ENCODE assay signal across 8 cellular contexts in the genomic region with DNA sequence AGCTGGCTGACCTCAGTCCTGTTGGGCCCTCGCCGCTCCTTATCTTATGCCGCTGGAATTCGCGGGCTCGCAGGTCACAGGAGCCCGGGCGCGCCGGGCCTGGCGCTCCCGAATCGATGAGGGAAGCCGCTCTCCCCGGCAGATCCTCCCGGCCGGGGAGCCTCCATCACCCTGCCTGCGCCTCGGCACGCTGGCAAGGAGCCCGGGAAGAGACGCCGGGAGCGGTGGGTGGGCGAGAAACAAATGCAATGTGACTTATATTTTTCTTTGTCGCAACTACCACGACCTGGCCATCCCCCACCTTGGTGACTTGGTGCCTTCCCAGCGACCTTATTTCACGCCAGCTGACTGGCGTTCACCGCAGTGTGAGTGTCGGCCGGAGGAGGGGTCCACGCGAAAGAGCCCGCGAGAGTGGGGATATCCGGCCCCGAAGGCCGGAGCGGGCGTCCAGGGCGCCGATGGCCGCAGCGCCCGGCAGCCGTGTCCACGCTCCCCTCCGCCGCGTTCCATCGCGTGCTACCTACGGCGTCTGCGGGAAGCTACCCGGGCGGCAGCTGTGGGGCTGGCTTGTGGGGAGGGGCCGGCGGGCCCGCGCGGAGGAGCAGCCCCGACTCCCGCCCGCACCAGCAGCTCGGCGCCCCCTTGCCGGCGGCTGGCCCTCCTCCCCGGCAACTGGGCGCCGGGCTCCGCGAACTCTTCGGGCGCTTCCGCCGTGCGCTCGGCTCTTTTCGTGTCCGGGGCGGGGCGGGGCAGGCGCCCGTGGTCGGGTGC. TPM values are rescaled to one million over a fixed set of nuclear protein-coding genes. Genes with fewer than 3 reads are reported as not detected.
A peak's percentile ranks its signal among the peaks of the same experiment; 100 is the strongest.
DNase-seq lines count a peak whose midpoint lies in the region; ATAC-seq and TF ChIP-seq lines count a peak whose summit lies in the region.

No MANE protein-coding gene starts in this region.

- intact Hi-C loops in left colon (cut with DNase I, micrococcal nuclease): no loop called here

- H3K4me3 ChIP-seq in AG10803 (ENCODE audit: low read length): peak overlapping the region; percentile 82

- peak; percentile 83 for DNase-seq in AG10803 (ENCODE audit: low read depth)
- DNase-seq in NCI-H446 (lab: John Stamatoyannopoulos, UW): peak; percentile 68 to 93
- DNase-seq in activated CD4-positive, alpha-beta T cell treated with anti-CD3 and anti-CD28 coated beads for 4 hours: peak; percentile 87 to 88
- DNase-seq in left colon: peak; percentile 86 to 92
- peak; percentile 85 to 92 for DNase-seq in stimulated activated CD4-positive, alpha-beta T cell treated with anti-CD3 and anti-CD28 coated beads, Interleukin-1b, Interleukin-23, amount 100 ng/mL, for 4 hours (ENCODE audit: low read depth in 2 of 2)

- peak overlapping the region; percentile 91 for H3K27ac ChIP-seq in cingulate gyrus (ENCODE audit: low read depth, low read length)

- TF ChIP-seq CTCF in AG10803 (conservative IDR thresholded peaks at IDR 0.05; ENCODE audit: low read length): no peak

- ATAC-seq in GM19035 (IDR thresholded peaks at IDR 0.05; ENCODE audit: unreplicated experiment) (peak; percentile 86), HG03196 (IDR thresholded peaks at IDR 0.05; ENCODE audit: unreplicated experiment) (peak; percentile 82), left colon (peak; percentile 79)

RNA-seq across cellular contexts. Expression of gene BMPR1A, which starts 0.5 kb away (rescaled TPM):
- 10 to 100 TPM; 38.9 to 50.9 TPM for total RNA-seq in left colon

Comparison
In these comparisons a context has a peak if more than half of its experiments do, and no peak if none do; other contexts are left out.
1. Peak in every context shown above with its lines: DNase-seq, ATAC-seq, H3K4me3 ChIP-seq and H3K27ac ChIP-seq.